ENCODE assay signal across 27 cellular contexts in genomic region chr7:2010551-2011265, GRCh38.
DNase-seq lines count a peak whose midpoint lies in the region; ATAC-seq and TF ChIP-seq lines count a peak whose summit lies in the region.
"Had no signal": no experiment of that assay in that cellular context is flagged by ENCODE, and none has a peak within 500 bp of the region (broad histone marks: within the 10 kb centered on the region; RNA-seq: fewer than 3 reads in every experiment).

No MANE protein-coding gene starts in this region.

- no peaks in the 10 kb centered on the region for H3K27me3 Mint-ChIP-seq in naive B cell
- H3K27me3 Mint-ChIP-seq: activated CD4-positive, alpha-beta T cell treated with anti-CD3 and anti-CD28 coated beads for 36 hours; naive thymus-derived CD4-positive, alpha-beta T cell had no signal

- no peak overlapping the region for H3K4me3 Mint-ChIP-seq in naive B cell
- H3K4me3 Mint-ChIP-seq: activated CD4-positive, alpha-beta T cell treated with anti-CD3 and anti-CD28 coated beads for 36 hours; activated T-helper 1 cell treated with anti-CD3 and anti-CD28 coated beads, Interleukin-12 subunit alpha, Interleukin-12 subunit beta, Interleukin-2, Interleukin-4 antibody, amounts not matched to agents 30 ng/mL and 10 ng/mL and 1 ng/mL, durations not matched to agents 14 hours and 24 hours and 36 hours; CD8-positive, alpha-beta T cell; endodermal cell; naive thymus-derived CD4-positive, alpha-beta T cell had no signal

- no peaks in the 10 kb centered on the region for H3K9me3 Mint-ChIP-seq in naive B cell
- H3K9me3 Mint-ChIP-seq: activated T-helper 1 cell treated with anti-CD3 and anti-CD28 coated beads, Interleukin-12 subunit alpha, Interleukin-12 subunit beta, Interleukin-2, Interleukin-4 antibody, amounts not matched to agents 30 ng/mL and 10 ng/mL and 1 ng/mL, durations not matched to agents 14 hours and 24 hours and 36 hours; CD8-positive, alpha-beta T cell; endodermal cell; naive thymus-derived CD4-positive, alpha-beta T cell had no signal

- no peak for TF ChIP-seq CTCF in DND-41 (IDR thresholded peaks at IDR 0.05; ENCODE audit: borderline replicate concordance, extremely low read depth, low read length, poor library complexity, severe bottlenecking)

- no peak overlapping the region for H3K9ac ChIP-seq in BLaER1
- H3K9ac ChIP-seq in DND-41 (ENCODE audit: low read depth, low read length) = no peak overlapping the region

- H3K27ac ChIP-seq in BLaER1 = no peak overlapping the region
- H3K27ac ChIP-seq in DND-41 (ENCODE audit: low read length) = peak overlapping the region; percentile 44; the same call in 1 of the 2 replicates
- H3K27ac ChIP-seq: brain microvascular endothelial cell, thyroid gland had no signal

- H3K79me2 ChIP-seq in DND-41 (ENCODE audit: insufficient read depth, low read length) = no peaks in the 10 kb centered on the region

- no peak overlapping the region for H2AFZ ChIP-seq in DND-41 (ENCODE audit: low read depth, low read length)

- ATAC-seq in DND-41 (ENCODE audit: insufficient read depth, low read depth) (no peak), naive B cell (ENCODE audit: low read depth in 2 of 2) (no peak), GM21619 (IDR thresholded peaks at IDR 0.05; ENCODE audit: unreplicated experiment) (no peak)
- ATAC-seq: activated CD4-positive, alpha-beta T cell treated with anti-CD3 and anti-CD28 coated beads for 36 hours; CD8-positive, alpha-beta T cell; GM12878; naive thymus-derived CD4-positive, alpha-beta T cell; stimulated activated naive CD8-positive, alpha-beta T cell treated with anti-CD3 and anti-CD28 coated beads, Interleukin-15, Interleukin-2, amounts not matched to agents 100 U/mL and 50 U/mL, for 24 hours had no signal

- H3K36me3 ChIP-seq in BLaER1 (peaks cover 47% of the 10 kb centered on the region), DND-41 (ENCODE audit: insufficient read depth, low read length) (peaks cover 49% of the 10 kb centered on the region)
- H3K36me3 ChIP-seq: brain microvascular endothelial cell, thyroid gland had no signal

- H3K9me3 ChIP-seq in BLaER1 (no peaks in the 10 kb centered on the region), DND-41 (ENCODE audit: insufficient read depth, low read length, severe bottlenecking) (no peaks in the 10 kb centered on the region)
- H3K9me3 ChIP-seq: thyroid gland had no signal

- no peak for DNase-seq in DND-41
- DNase-seq in cardiac septum (ENCODE audit: low spot score) = peak; percentile 68
- no peak for DNase-seq in naive B cell
- DNase-seq in COLO829 (ENCODE audit: low spot score) = no peak
- DNase-seq in GOT3 (lab: John Stamatoyannopoulos, UW) = no peak
- no peak for DNase-seq in retina
- DNase-seq: activated CD4-positive, alpha-beta T cell treated with anti-CD3 and anti-CD28 coated beads for 36 hours; brain microvascular endothelial cell; cortex of kidney; endodermal cell; kidney glomerular epithelial cell; mesendoderm; naive thymus-derived CD4-positive, alpha-beta T cell; NCI-H1092; NCI-H187 treated with DMSO at 0.1 percent for 48 hours; NCI-H82; OCI-M1; SIG-M5; stimulated activated CD4-positive, alpha-beta T cell treated with anti-CD3 and anti-CD28 coated beads, Interleukin-4, amount 100 ng/mL, for 4 hours; stimulated activated naive CD8-positive, alpha-beta T cell treated with anti-CD3 and anti-CD28 coated beads, Interleukin-15, Interleukin-2, amounts not matched to agents 100 U/mL and 50 U/mL, for 24 hours; thyroid gland had no signal

- H3K27me3 ChIP-seq in BLaER1 = peaks cover 15% of the 10 kb centered on the region
- H3K27me3 ChIP-seq in DND-41 (ENCODE audit: insufficient read depth, low read length, poor library complexity) = no peaks in the 10 kb centered on the region
- H3K27me3 ChIP-seq: brain microvascular endothelial cell, thyroid gland had no signal

- H3K4me3 ChIP-seq in BLaER1 (no peak overlapping the region), DND-41 (ENCODE audit: low read depth in 1 of 2, low read length in 2 of 2) (no peak overlapping the region)
- H3K4me3 ChIP-seq: GM12878, smooth muscle cell, thyroid gland had no signal

- H3K4me2 ChIP-seq in BLaER1 = peak overlapping the region; percentile 91
- H3K4me2 ChIP-seq in DND-41 (ENCODE audit: insufficient read depth, low read length) = no peak overlapping the region
- H3K4me2 ChIP-seq: smooth muscle cell had no signal

- peak overlapping the region in 4 of 6 donors; percentile 59 to 90 (median 70) for H3K27ac Mint-ChIP-seq in naive B cell
- H3K27ac Mint-ChIP-seq: activated CD4-positive, alpha-beta T cell treated with anti-CD3 and anti-CD28 coated beads for 36 hours; activated T-helper 1 cell treated with anti-CD3 and anti-CD28 coated beads, Interleukin-12 subunit alpha, Interleukin-12 subunit beta, Interleukin-2, Interleukin-4 antibody, amounts not matched to agents 30 ng/mL and 10 ng/mL and 1 ng/mL, durations not matched to agents 14 hours and 24 hours and 36 hours; CD8-positive, alpha-beta T cell had no signal

- peaks cover 18 to 34% (median 23%) of the 10 kb centered on the region in 3 donors for H3K4me1 Mint-ChIP-seq in naive B cell
- H3K4me1 Mint-ChIP-seq: activated CD4-positive, alpha-beta T cell treated with anti-CD3 and anti-CD28 coated beads for 36 hours; endodermal cell had no signal

- H3K4me1 ChIP-seq in BLaER1 (peaks cover 89% of the 10 kb centered on the region), DND-41 (ENCODE audit: insufficient read depth, low read length) (no peaks in the 10 kb centered on the region)

- intact Hi-C loops in cardiac septum (cut with DNase I) = no loop called here

- H4K20me1 ChIP-seq in BLaER1 (peaks cover 100% of the 10 kb centered on the region), DND-41 (ENCODE audit: insufficient read depth, low read length) (peaks cover 36% of the 10 kb centered on the region)

- peaks cover 8 to 14% of the 10 kb centered on the region in 2 donors for H3K36me3 Mint-ChIP-seq in naive B cell
